9 cellular contexts compared by ENCODE assay signal in genomic region chr11:88552377-88553029, GRCh38.
A peak's percentile ranks its signal among the peaks of the same experiment; 100 is the strongest.
DNase-seq lines count a peak whose midpoint lies in the region; ATAC-seq, FAIRE-seq and TF ChIP-seq lines count a peak whose summit lies in the region.
"Had no signal": no experiment of that assay in that cellular context is flagged by ENCODE, and none has a peak within 500 bp of the region (broad histone marks: within the 10 kb centered on the region; RNA-seq: fewer than 3 reads in every experiment).

No MANE protein-coding gene starts in this region.

- H3K36me3 ChIP-seq in liver (ENCODE audit: control insufficient read depth in 4 of 4, insufficient read depth in 3 of 4, low read depth in 1 of 4, low read length in 3 of 4) (no peaks in the 10 kb centered on the region), stomach (no peaks in the 10 kb centered on the region)

- no peak overlapping the region for H3K9ac ChIP-seq in liver (ENCODE audit: low read depth in 1 of 2, low read length in 2 of 2)

- intact Hi-C loops in stomach (cut with DNase I; ENCODE audit: low total_unique reads): no loop called here

- H3K27me3 ChIP-seq in liver (ENCODE audit: control insufficient read depth in 4 of 4, insufficient read depth in 4 of 4, low read length in 3 of 4) (peaks cover 0 to 3% (median under 1%) of the 10 kb centered on the region in 4 donors), stomach (no peaks in the 10 kb centered on the region)

- FAIRE-seq in HTR-8/SVneo (lab: Jason Lieb, UNC): peak; percentile 46
- FAIRE-seq: G401.6 had no signal

- no peak for TF ChIP-seq EP300 in stomach (IDR thresholded peaks at IDR 0.05)

- TF ChIP-seq POLR2A in stomach (IDR thresholded peaks at IDR 0.05): no peak

- TF ChIP-seq CTCF in astrocyte of the spinal cord (IDR thresholded peaks at IDR 0.05; ENCODE audit: low read depth, low read length): peak; percentile 72
- peak; percentile 54 for TF ChIP-seq CTCF in liver (IDR thresholded peaks at IDR 0.05; ENCODE audit: low read depth, low read length, missing input control)
- peak in 5 of 7 experiments; percentile 32 to 58 (median 39) for TF ChIP-seq CTCF in stomach (IDR thresholded peaks at IDR 0.05)

- 27% methylated on average over 3 of the region's 3 CpGs for WGBS in liver
- WGBS in stomach, 5 donors: 29 to 41% (median 31%) methylated on average over 3 of the region's 3 CpGs

- TF ChIP-seq RAD21 in liver (IDR thresholded peaks at IDR 0.05): peak; percentile 72 to 84

- H3K4me3 ChIP-seq in astrocyte of the spinal cord (ENCODE audit: low read depth, low read length) (no peak overlapping the region), liver (ENCODE audit: low read depth in 1 of 3, low read length in 3 of 3) (no peak overlapping the region), stomach (no peak overlapping the region)

- no peaks in the 10 kb centered on the region for H3K4me1 ChIP-seq in liver (ENCODE audit: control insufficient read depth in 4 of 4, insufficient read depth in 4 of 4, low read length in 3 of 4)
- no peaks in the 10 kb centered on the region for H3K4me1 ChIP-seq in stomach

- ATAC-seq in GM21717 (IDR thresholded peaks at IDR 0.05; ENCODE audit: unreplicated experiment): peak; percentile 94

- no peak overlapping the region for H3K27ac ChIP-seq in liver (ENCODE audit: low read depth in 1 of 2, low read length in 2 of 2)
- H3K27ac ChIP-seq in stomach: no peak overlapping the region

- no peaks in the 10 kb centered on the region for H3K9me3 ChIP-seq in liver (ENCODE audit: control insufficient read depth in 4 of 4, low read length in 3 of 4)
- H3K9me3 ChIP-seq in stomach: no peaks in the 10 kb centered on the region

- DNase-seq in NCI-H2196 (lab: John Stamatoyannopoulos, UW; ENCODE audit: unreplicated experiment) (peak; percentile 18), NCI-H2196 treated with DMSO at 0.1 percent for 48 hours (lab: John Stamatoyannopoulos, UW; ENCODE audit: unreplicated experiment) (no peak), HTR-8/SVneo (ENCODE audit: insufficient read length, low spot score) (no peak), T-helper 1 cell (peak; percentile 11 to 58 (median 12)), astrocyte of the spinal cord (ENCODE audit: low read depth, low spot score) (no peak), stomach (peak; percentile 40)

- in situ Hi-C loops in astrocyte of the spinal cord (cut with HindIII; ENCODE audit: low sequenced_read_pairs): no loop called here

TF ChIP-seq in liver, 16 proteins besides CTCF, POLR2A, EP300 and RAD21:
- TF ChIP-seq HNF4G (IDR thresholded peaks at IDR 0.05) (no peak), NR2F2 (IDR thresholded peaks at IDR 0.05) (no peak)

Comparison
In these comparisons a context has a peak if more than half of its experiments do, and no peak if none do; other contexts are left out.
1. DNase-seq: peak in NCI-H2196 (single experiment), T-helper 1 cell (5 of 5) and stomach (single experiment); none in NCI-H2196 treated with DMSO at 0.1 percent for 48 hours (single experiment), HTR-8/SVneo (single experiment) and astrocyte of the spinal cord (single experiment).
2. Peak in every context shown above with its lines, with median percentiles within 50 percentile points of each other: CTCF ChIP-seq.